ENCODE assay signal across 8 cellular contexts in the genomic region with DNA sequence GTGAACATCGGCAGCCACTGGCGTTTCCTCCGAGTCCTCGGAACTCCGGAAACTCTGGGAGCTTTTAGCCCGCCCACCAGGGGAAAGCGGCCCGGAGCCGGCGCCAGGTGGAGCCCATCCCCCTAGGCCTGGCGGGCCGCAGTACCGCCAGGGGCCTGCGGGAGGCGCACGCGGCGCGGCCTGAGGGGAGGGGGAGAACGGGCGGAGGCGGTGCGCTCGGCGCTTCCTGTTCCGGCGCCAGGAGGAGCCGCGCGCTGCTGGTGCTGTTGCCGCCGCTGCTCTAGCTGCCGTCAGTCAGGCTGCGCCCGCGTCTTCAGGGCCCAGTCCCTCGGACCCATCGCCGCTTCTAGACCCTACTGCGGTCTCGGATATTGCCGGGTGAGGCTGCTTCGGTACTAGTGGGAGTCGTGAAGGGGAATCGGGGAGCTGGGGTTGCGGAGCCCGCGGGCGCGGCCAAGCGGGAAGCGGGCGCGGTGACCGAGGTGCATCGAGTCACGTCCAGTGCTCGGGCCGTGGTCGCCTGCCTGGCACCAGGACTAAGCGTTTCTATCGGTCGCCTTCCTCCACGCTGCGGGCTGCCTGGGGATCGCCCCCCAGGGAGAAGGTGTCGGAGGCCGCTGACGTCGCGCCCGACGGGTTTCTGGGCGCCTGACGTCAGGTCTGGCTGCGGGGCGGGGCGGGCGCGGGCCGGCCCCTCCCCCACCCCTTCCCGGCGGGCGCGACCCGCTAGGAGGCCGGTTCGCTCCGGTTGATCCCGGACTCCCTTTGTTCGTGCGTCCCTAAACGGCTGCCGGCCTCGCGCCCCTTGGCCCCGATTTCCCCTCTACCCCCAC. TPM values are rescaled to one million over a fixed set of nuclear protein-coding genes. Genes with fewer than 3 reads are reported as not detected.
DNase-seq lines count a peak whose midpoint lies in the region; ATAC-seq and TF ChIP-seq lines count a peak whose summit lies in the region.

A gene (plus strand): TSS at position 222 of the 833 bp plus-strand sequence. CDS start 10,037 bp downstream, outside the sequence.

- no peaks in the 10 kb centered on the region for H3K27me3 Mint-ChIP-seq in activated naive CD8-positive, alpha-beta T cell treated with anti-CD3 and anti-CD28 coated beads, Interleukin-2, amount 50 U/mL, for 24 hours
- no peaks in the 10 kb centered on the region for H3K27me3 Mint-ChIP-seq in type B pancreatic cell

- H3K4me3 Mint-ChIP-seq in activated naive CD8-positive, alpha-beta T cell treated with anti-CD3 and anti-CD28 coated beads, Interleukin-2, amount 50 U/mL, for 24 hours = peak within 1 kb of the TSS; percentile 92
- H3K4me3 Mint-ChIP-seq in type B pancreatic cell = peak within 1 kb of the TSS; percentile 98

- ATAC-seq in HG02759 (IDR thresholded peaks at IDR 0.05; ENCODE audit: unreplicated experiment) = peak; percentile 90
- ATAC-seq in activated naive CD8-positive, alpha-beta T cell treated with anti-CD3 and anti-CD28 coated beads, Interleukin-2, amount 50 U/mL, for 24 hours = peak; percentile 93

- intact Hi-C loops in cardiac septum (cut with DNase I) = loop anchor here (2.0 to 10.0 kb wide), 3 partner anchors 25 to 147 kb away; a partner anchor contains a TSS

- peak; percentile 97 for TF ChIP-seq CTCF in GM12873 (IDR thresholded peaks at IDR 0.05; ENCODE audit: insufficient read depth, low read depth, low read length, missing control alignments)
- TF ChIP-seq CTCF in type B pancreatic cell (conservative IDR thresholded peaks at IDR 0.05) = peak; percentile 99

- peaks cover 41% of the 10 kb centered on the region for H3K4me1 Mint-ChIP-seq in activated naive CD8-positive, alpha-beta T cell treated with anti-CD3 and anti-CD28 coated beads, Interleukin-2, amount 50 U/mL, for 24 hours
- H3K4me1 Mint-ChIP-seq in type B pancreatic cell (ENCODE audit: unreplicated experiment) = peaks cover 30% of the 10 kb centered on the region

- H3K27ac Mint-ChIP-seq in activated naive CD8-positive, alpha-beta T cell treated with anti-CD3 and anti-CD28 coated beads, Interleukin-2, amount 50 U/mL, for 24 hours = peak within 1 kb of the TSS; percentile 90
- peak within 1 kb of the TSS; percentile 100 for H3K27ac Mint-ChIP-seq in type B pancreatic cell

- peak; percentile 97 to 98 (median 97) for DNase-seq in NCI-H1417 (lab: John Stamatoyannopoulos, UW)
- DNase-seq in SW 1271 (lab: John Stamatoyannopoulos, UW) = peak; percentile 84 to 89
- peak; percentile 94 for DNase-seq in activated naive CD8-positive, alpha-beta T cell treated with anti-CD3 and anti-CD28 coated beads, Interleukin-2, amount 50 U/mL, for 24 hours
- peak; percentile 97 for DNase-seq in cardiac septum (ENCODE audit: low spot score)
- peak; percentile 90 for DNase-seq in pons (ENCODE audit: low spot score)
- peak; percentile 99 for DNase-seq in type B pancreatic cell (ENCODE audit: extremely low spot score, unreplicated experiment)

- no peaks in the 10 kb centered on the region for H3K9me3 Mint-ChIP-seq in activated naive CD8-positive, alpha-beta T cell treated with anti-CD3 and anti-CD28 coated beads, Interleukin-2, amount 50 U/mL, for 24 hours
- H3K9me3 Mint-ChIP-seq in type B pancreatic cell = peaks cover 6% of the 10 kb centered on the region

- peaks cover 28% of the 10 kb centered on the region for H3K36me3 Mint-ChIP-seq in activated naive CD8-positive, alpha-beta T cell treated with anti-CD3 and anti-CD28 coated beads, Interleukin-2, amount 50 U/mL, for 24 hours (ENCODE audit: low read depth)
- peaks cover 32% of the 10 kb centered on the region for H3K36me3 Mint-ChIP-seq in type B pancreatic cell

RNA-seq across cellular contexts. Expression of the gene that starts here (rescaled TPM):
- total RNA-seq in cardiac septum (75.2 TPM), type B pancreatic cell (ENCODE audit: low replicate concordance) (93.1 and 100 TPM in 2 replicates)

Comparison
In these comparisons a context has a peak if more than half of its experiments do, and no peak if none do; other contexts are left out.
1. Peak in every context shown above with its lines: DNase-seq and ATAC-seq.